In the genomic region with DNA sequence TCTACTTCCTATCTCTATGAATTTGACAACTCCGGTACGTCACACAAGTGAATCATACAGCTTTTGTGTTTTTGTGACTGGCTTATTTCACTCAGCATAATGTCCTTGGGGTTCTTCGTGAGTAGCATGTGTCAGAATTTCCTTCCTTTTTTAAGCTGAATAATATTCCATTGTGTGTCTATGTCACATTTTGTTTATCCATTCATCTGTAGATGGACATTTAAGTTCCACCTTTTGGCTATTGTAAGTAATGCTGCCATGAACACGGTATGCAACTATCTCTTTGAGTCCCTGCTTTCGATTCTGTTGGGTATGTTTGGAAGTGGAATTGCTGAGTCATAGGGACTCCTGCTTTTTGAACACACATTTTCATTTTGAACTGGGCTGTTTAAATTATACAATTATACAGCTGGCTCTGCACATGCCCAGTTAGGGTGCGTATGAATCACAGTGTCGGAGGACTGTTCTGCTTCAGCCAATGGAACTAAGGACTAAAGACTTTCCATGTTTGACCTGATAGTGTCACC, we compare ENCODE assay signal across 1 cellular context.
TF ChIP-seq lines count a peak whose summit lies in the region.

No MANE protein-coding gene starts in this region.

TF ChIP-seq in IMR-90, 13 proteins besides CTCF, POLR2A, EP300 and RAD21 (continued from another document):
- TF ChIP-seq USF2 (IDR thresholded peaks at IDR 0.05; ENCODE audit: low read depth, low read length): no peak
TF ChIP-seq in IMR-90: peak in this region for 2.
